Comparison of ENCODE assay signal across 1 cellular context in the genomic region with DNA sequence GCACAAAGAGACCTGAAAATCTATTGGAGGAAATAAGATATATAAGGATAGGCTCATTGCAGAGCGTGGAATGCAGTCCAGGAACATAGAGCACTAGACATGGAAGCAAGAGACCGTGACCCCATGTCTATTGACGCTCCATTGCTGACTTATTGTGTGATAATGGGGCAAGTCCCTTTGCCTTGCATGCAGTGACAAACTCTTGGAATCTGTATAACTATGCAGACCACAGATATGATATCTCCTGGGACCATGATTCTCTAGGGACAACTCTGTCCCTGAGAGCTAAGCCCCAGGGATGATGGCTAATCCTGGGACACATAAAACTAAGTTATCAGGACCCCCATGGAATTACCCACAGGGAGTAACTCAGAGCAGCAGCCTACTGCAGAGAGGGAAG.
TF ChIP-seq lines count a peak whose summit lies in the region.

No MANE protein-coding gene starts in this region.

TF ChIP-seq in H1, 55 proteins besides CTCF, POLR2A, EP300 and RAD21:
- TF ChIP-seq GABPA (IDR thresholded peaks at IDR 0.05; ENCODE audit: borderline replicate concordance, insufficient read depth, low read length) (no peak), JUN (IDR thresholded peaks at IDR 0.05; ENCODE audit: low read depth, low read length) (no peak), CBX5 (IDR thresholded peaks at IDR 0.05; ENCODE audit: low read depth, low read length) (no peak), SP1 (IDR thresholded peaks at IDR 0.05; ENCODE audit: low read depth, low read length) (no peak), RBBP5 (IDR thresholded peaks at IDR 0.05; ENCODE audit: borderline replicate concordance, low read depth, low read length) (no peak), CBX8 (IDR thresholded peaks at IDR 0.05; ENCODE audit: borderline replicate concordance, low read depth, low read length) (no peak), KDM4A (IDR thresholded peaks at IDR 0.05; ENCODE audit: low read depth, low read length, severe bottlenecking) (no peak), YY1 (IDR thresholded peaks at IDR 0.05; ENCODE audit: low read depth, low read length) (no peak), HDAC2 (IDR thresholded peaks at IDR 0.05; ENCODE audit: borderline replicate concordance in 1 of 2, low read depth in 2 of 2, low read length in 2 of 2) (no peak), JUND (IDR thresholded peaks at IDR 0.05; ENCODE audit: low read length) (no peak), SP2 (IDR thresholded peaks at IDR 0.05; ENCODE audit: low read length) (no peak), TCF12 (IDR thresholded peaks at IDR 0.05; ENCODE audit: low read depth, low read length) (no peak), TAF1 (IDR thresholded peaks at IDR 0.05; ENCODE audit: low read depth, low read length) (no peak), SIN3A (conservative IDR thresholded peaks at IDR 0.05 in 1 of 2, IDR thresholded peaks at IDR 0.05 in 1 of 2; ENCODE audit: low read depth in 1 of 2, low read length in 2 of 2) (no peak)
- TF ChIP-seq, protein P1, sequence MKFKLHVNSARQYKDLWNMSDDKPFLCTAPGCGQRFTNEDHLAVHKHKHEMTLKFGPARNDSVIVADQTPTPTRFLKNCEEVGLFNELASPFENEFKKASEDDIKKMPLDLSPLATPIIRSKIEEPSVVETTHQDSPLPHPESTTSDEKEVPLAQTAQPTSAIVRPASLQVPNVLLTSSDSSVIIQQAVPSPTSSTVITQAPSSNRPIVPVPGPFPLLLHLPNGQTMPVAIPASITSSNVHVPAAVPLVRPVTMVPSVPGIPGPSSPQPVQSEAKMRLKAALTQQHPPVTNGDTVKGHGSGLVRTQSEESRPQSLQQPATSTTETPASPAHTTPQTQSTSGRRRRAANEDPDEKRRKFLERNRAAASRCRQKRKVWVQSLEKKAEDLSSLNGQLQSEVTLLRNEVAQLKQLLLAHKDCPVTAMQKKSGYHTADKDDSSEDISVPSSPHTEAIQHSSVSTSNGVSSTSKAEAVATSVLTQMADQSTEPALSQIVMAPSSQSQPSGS (IDR thresholded peaks at IDR 0.05; ENCODE audit: low read length): no peak
